ENCODE assay signal across 1 cellular context in genomic region chr20:63957004-63957689, GRCh38.
TF ChIP-seq lines count a peak whose summit lies in the region.

No MANE protein-coding gene starts in this region.

TF ChIP-seq in GM12878, 131 proteins besides CTCF, POLR2A, EP300 and RAD21:
- no peak for TF ChIP-seq NFIC (IDR thresholded peaks at IDR 0.05; ENCODE audit: low read depth, low read length)
- TF ChIP-seq HDGF (IDR thresholded peaks at IDR 0.05) = 0 out of 2 replicates have a peak, but pooled peaks have one; percentile 34
- TF ChIP-seq BACH1 (IDR thresholded peaks at IDR 0.05; ENCODE audit: borderline replicate concordance) = 0 out of 2 replicates have a peak, but pooled peaks have one; percentile 7
- TF ChIP-seq SMAD5 (IDR thresholded peaks at IDR 0.05; ENCODE audit: low read depth) = 0 out of 2 replicates have a peak, but pooled peaks have one; percentile 23
- 0 out of 2 replicates have a peak, but pooled peaks have one; percentile 11 for TF ChIP-seq GATAD2B (conservative IDR thresholded peaks at IDR 0.05; ENCODE audit: low read depth)
- 0 out of 2 replicates have a peak, but pooled peaks have one; percentile 60 for TF ChIP-seq STAT1 (conservative IDR thresholded peaks at IDR 0.05)
- peak; percentile 32 for TF ChIP-seq MAX (IDR thresholded peaks at IDR 0.05; ENCODE audit: low read depth, low read length)
- no peak for TF ChIP-seq SMARCA5 (IDR thresholded peaks at IDR 0.05)
- no peak for TF ChIP-seq DPF2 (IDR thresholded peaks at IDR 0.05)
- no peak for TF ChIP-seq MXI1 (IDR thresholded peaks at IDR 0.05; ENCODE audit: low read depth, low read length)
- no peak for TF ChIP-seq PBX3 (IDR thresholded peaks at IDR 0.05; ENCODE audit: insufficient replicate concordance, low read depth, low read length)
- TF ChIP-seq REST (IDR thresholded peaks at IDR 0.05; ENCODE audit: low read depth, low read length) = no peak
- no peak for TF ChIP-seq CHD2 (IDR thresholded peaks at IDR 0.05; ENCODE audit: borderline replicate concordance, low read depth, low read length)
- no peak for TF ChIP-seq ASH2L (IDR thresholded peaks at IDR 0.05; ENCODE audit: borderline replicate concordance, low read depth)
- no peak for TF ChIP-seq ATF7 (IDR thresholded peaks at IDR 0.05; ENCODE audit: low read depth)
- TF ChIP-seq FOXK2 (IDR thresholded peaks at IDR 0.05) = 0 out of 2 replicates have a peak, but pooled peaks have one; percentile 17
- TF ChIP-seq BCL3 (IDR thresholded peaks at IDR 0.05; ENCODE audit: borderline replicate concordance, insufficient read depth, low read depth, low read length, poor library complexity, severe bottlenecking) = peak; percentile 37
